11 cellular contexts compared by ENCODE assay signal in genomic region chr2:182132605-182133004, GRCh38.
DNase-seq lines count a peak whose midpoint lies in the region; ATAC-seq and TF ChIP-seq lines count a peak whose summit lies in the region.
"Had no signal": no experiment of that assay in that cellular context is flagged by ENCODE, and none has a peak within 500 bp of the region (broad histone marks: within the 10 kb centered on the region; RNA-seq: fewer than 3 reads in every experiment).

No MANE protein-coding gene starts in this region.

- no peak overlapping the region for H3K4me3 Mint-ChIP-seq in MCF 10A (ENCODE audit: unreplicated experiment)
- H3K4me3 Mint-ChIP-seq: B cell had no signal

- TF ChIP-seq EP300 in transverse colon (IDR thresholded peaks at IDR 0.05; ENCODE audit: low read depth), result no peak

- no peak for TF ChIP-seq POLR2A in breast epithelium (IDR thresholded peaks at IDR 0.05)
- TF ChIP-seq POLR2A in erythroblast (IDR thresholded peaks at IDR 0.05; ENCODE audit: low read length), result no peak
- TF ChIP-seq POLR2A in transverse colon (IDR thresholded peaks at IDR 0.05), result no peak

- ATAC-seq in GM21526 (IDR thresholded peaks at IDR 0.05; ENCODE audit: low FRiP score, unreplicated experiment), result no peak

- intact Hi-C loops in MCF 10A (cut with micrococcal nuclease) (no loop called here), breast epithelium (cut with DNase I; ENCODE audit: low total_unique reads) (no loop called here), PC-9 (cut with micrococcal nuclease; ENCODE audit: unreplicated experiment) (loop anchor here (5.0 kb wide), 1 partner anchor 560 kb away; no protein-coding TSS in a partner anchor), transverse colon (cut with DNase I; ENCODE audit: low total_unique reads) (no loop called here)

- H3K27me3 ChIP-seq in breast epithelium (no peaks in the 10 kb centered on the region), PC-9 (ENCODE audit: insufficient read depth, low read depth) (no peaks in the 10 kb centered on the region), transverse colon (no peaks in the 10 kb centered on the region)

- POLR2A ChIA-PET in MCF 10A (lab: Yijun Ruan, JAX) (interaction anchor here (0.6 to 0.7 kb wide), 2 partner anchors 15 to 482 kb away, joined by 3 to 4 read pairs; no protein-coding TSS in a partner anchor), PC-9 (lab: Charles Lee; ENCODE audit: unreplicated experiment) (no interaction called here)

- H3K27ac Mint-ChIP-seq in MCF 10A (ENCODE audit: low read depth, unreplicated experiment), result no peak overlapping the region
- H3K27ac Mint-ChIP-seq: B cell had no signal

- H2AFZ ChIP-seq in PC-9, result no peak overlapping the region

- no peaks in the 10 kb centered on the region for H3K9me2 ChIP-seq in PC-9 (ENCODE audit: insufficient read depth)

- in situ Hi-C loops in transverse colon (cut with MboI; ENCODE audit: low pct_ligation_motif_present in 1 of 4, low pct_unique_long_range_greater_than_20kb in 1 of 4, low sequenced_read_pairs in 3 of 4), result no loop called here

- H3K9me3 Mint-ChIP-seq in MCF 10A (ENCODE audit: unreplicated experiment), result no peaks in the 10 kb centered on the region

- CTCF ChIA-PET in MCF 10A (lab: Yijun Ruan, JAX) (interaction anchor here (0.6 kb wide), 4 partner anchors 10 to 1713 kb away, joined by 3 to 7 read pairs (median 3); partner anchors contain the start of gene DNAJC10), PC-9 (lab: Charles Lee) (interaction anchor here (0.6 to 0.9 kb wide), 2 partner anchors 10 to 417 kb away, joined by 4 read pairs; no protein-coding TSS in a partner anchor)

- H3K27ac ChIP-seq in breast epithelium (no peak overlapping the region), PC-9 (no peak overlapping the region), transverse colon (no peak overlapping the region), coronary artery (no peak overlapping the region)

- H3K9me3 ChIP-seq in breast epithelium, result no peaks in the 10 kb centered on the region
- no peaks in the 10 kb centered on the region for H3K9me3 ChIP-seq in PC-9 (ENCODE audit: insufficient read depth, low read depth)
- H3K9me3 ChIP-seq in transverse colon, result no peaks in the 10 kb centered on the region

- peaks cover 5% of the 10 kb centered on the region for H3K4me1 Mint-ChIP-seq in MCF 10A (ENCODE audit: insufficient read depth, unreplicated experiment)
- H3K4me1 Mint-ChIP-seq: B cell had no signal

- TF ChIP-seq CTCF in MCF 10A (IDR thresholded peaks at IDR 0.05; ENCODE audit: unreplicated experiment), result peak; percentile 19
- no peak for TF ChIP-seq CTCF in breast epithelium (IDR thresholded peaks at IDR 0.05)
- TF ChIP-seq CTCF in PC-9 (conservative IDR thresholded peaks at IDR 0.05), result peak; percentile 58
- TF ChIP-seq CTCF in transverse colon (IDR thresholded peaks at IDR 0.05), result peak; percentile 9 to 22 (median 18)
- no peak for TF ChIP-seq CTCF in coronary artery (IDR thresholded peaks at IDR 0.05)

- H3K4me1 ChIP-seq in breast epithelium (no peaks in the 10 kb centered on the region), PC-9 (replicated peaks; ENCODE audit: insufficient read depth) (no peaks in the 10 kb centered on the region), transverse colon (no peaks in the 10 kb centered on the region)

- no peaks in the 10 kb centered on the region for H3K27me3 Mint-ChIP-seq in MCF 10A (ENCODE audit: insufficient read depth, unreplicated experiment)

- H3F3A ChIP-seq in PC-9 (ENCODE audit: insufficient read depth, low read depth), result no peaks in the 10 kb centered on the region

- H3K4me3 ChIP-seq in breast epithelium (no peak overlapping the region), PC-9 (no peak overlapping the region), transverse colon (no peak overlapping the region), coronary artery (no peak overlapping the region)

- no peak overlapping the region for H3K4me2 ChIP-seq in PC-9

- H3K36me3 ChIP-seq in breast epithelium (no peaks in the 10 kb centered on the region), PC-9 (ENCODE audit: low read depth) (no peaks in the 10 kb centered on the region), transverse colon (no peaks in the 10 kb centered on the region)

- H3K36me3 Mint-ChIP-seq in MCF 10A (ENCODE audit: insufficient read depth, unreplicated experiment), result no peaks in the 10 kb centered on the region

- no peaks in the 10 kb centered on the region for H3K79me2 ChIP-seq in PC-9 (ENCODE audit: low read depth)

- no TSS peak for BruUV-seq in MCF 10A (replicated peaks; lab: Mats Ljungman, UMichigan)
- BruUV-seq in PC-9 (replicated peaks; lab: Mats Ljungman, UMichigan), result no TSS peak

- DNase-seq in MCF 10A (ENCODE audit: unreplicated experiment) (no peak), breast epithelium (ENCODE audit: low spot score in 2 of 2) (no peak), PC-9 (no peak), erythroblast (lab: John Stamatoyannopoulos, UW) (peak; percentile 32 to 37), transverse colon (no peak), putamen (ENCODE audit: low spot score) (no peak), coronary artery (ENCODE audit: low spot score) (no peak)
- DNase-seq: activated CD8-positive, alpha-beta memory T cell treated with anti-CD3 and anti-CD28 coated beads for 24 hours; NCI-H82 had no signal

- no peaks in the 10 kb centered on the region for H4K20me1 ChIP-seq in PC-9 (ENCODE audit: insufficient read depth)

Comparison
In these comparisons a context has a peak if more than half of its experiments do, and no peak if none do; other contexts are left out.
1. CTCF ChIP-seq: peak in MCF 10A (single experiment), PC-9 (single experiment) and transverse colon (5 of 5); none in breast epithelium (0 of 3) and coronary artery (single experiment).
2. DNase-seq: peak in erythroblast (2 of 2); none in MCF 10A (single experiment), breast epithelium (0 of 2), PC-9 (0 of 2), transverse colon (single experiment), putamen (single experiment) and coronary artery (single experiment).